ENCODE assay signal across 9 cellular contexts in the genomic region with DNA sequence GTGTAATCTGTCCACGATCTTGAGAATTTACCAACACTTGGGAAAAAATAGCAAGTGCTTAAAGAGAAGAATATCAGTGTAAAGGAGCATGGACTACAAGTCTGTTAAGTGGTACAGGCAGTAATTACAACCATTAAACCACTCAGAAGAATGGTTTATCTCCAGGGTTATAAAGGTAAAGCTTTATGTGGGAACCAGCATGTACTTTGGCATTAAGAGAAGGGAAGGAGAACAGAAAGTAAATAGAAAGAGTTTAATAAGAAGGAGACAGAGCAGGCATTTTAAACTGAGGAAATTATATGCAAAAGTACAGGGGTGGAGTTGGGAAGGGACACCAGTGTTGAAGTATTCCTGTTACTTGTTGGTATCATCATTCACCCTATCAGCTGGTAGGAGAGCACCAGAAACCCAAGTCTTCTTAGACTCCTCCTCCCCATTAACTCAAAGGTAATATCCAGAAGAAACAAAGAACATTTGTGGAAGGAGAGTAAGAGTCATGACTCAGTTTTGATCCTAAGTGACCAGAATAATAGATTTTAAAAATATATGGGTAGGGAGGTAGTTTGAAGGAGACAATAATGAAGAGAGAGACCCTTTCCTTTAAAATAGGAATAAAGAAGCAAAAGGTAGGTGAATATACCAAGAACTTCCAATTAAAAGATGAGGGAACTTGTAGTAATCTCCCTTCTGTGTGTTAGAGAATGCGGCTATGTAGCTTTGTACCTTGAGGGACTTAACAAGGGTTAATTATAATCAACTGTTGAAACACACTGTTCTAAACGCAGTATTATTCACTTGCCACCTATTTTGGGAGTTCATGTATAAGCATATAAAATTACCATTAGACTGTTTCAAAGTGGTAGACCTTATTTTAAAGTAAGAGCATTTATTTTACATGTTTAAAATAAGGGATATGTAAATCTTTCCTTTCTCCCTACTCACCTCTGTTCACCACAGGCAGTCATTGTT.
A peak's percentile ranks its signal among the peaks of the same experiment; 100 is the strongest.
DNase-seq lines count a peak whose midpoint lies in the region; ATAC-seq and TF ChIP-seq lines count a peak whose summit lies in the region.
"Had no signal": no experiment of that assay in that cellular context is flagged by ENCODE, and none has a peak within 500 bp of the region (broad histone marks: within the 10 kb centered on the region; RNA-seq: fewer than 3 reads in every experiment).

No MANE protein-coding gene starts in this region.

- H3K9me3 Mint-ChIP-seq in HFFc6, result no peaks in the 10 kb centered on the region
- no peaks in the 10 kb centered on the region for H3K9me3 Mint-ChIP-seq in CD8-positive, alpha-beta T cell

- no peaks in the 10 kb centered on the region for H3K79me2 ChIP-seq in mammary epithelial cell (ENCODE audit: insufficient read depth, low read length)

- BruUV-seq in mammary epithelial cell (replicated peaks; lab: Mats Ljungman, UMichigan), result no TSS peak

- dilution Hi-C loops in mammary epithelial cell (cut with HindIII; ENCODE audit: low sequenced_read_pairs), result no loop called here

- no peak overlapping the region for H3K4me3 Mint-ChIP-seq in HFFc6
- no peak overlapping the region for H3K4me3 Mint-ChIP-seq in CD8-positive, alpha-beta T cell
- H3K4me3 Mint-ChIP-seq: B cell had no signal

- H3K27me3 Mint-ChIP-seq in HFFc6 (ENCODE audit: insufficient read depth), result no peaks in the 10 kb centered on the region; the same call in 1 of the 2 replicates
- no peaks in the 10 kb centered on the region for H3K27me3 Mint-ChIP-seq in CD8-positive, alpha-beta T cell (ENCODE audit: low read depth)
- H3K27me3 Mint-ChIP-seq: B cell had no signal

- H3K4me3 ChIP-seq in mammary epithelial cell (replicated peaks in 1 of 3; ENCODE audit: insufficient read depth in 1 of 3, low read depth in 2 of 3, low read length in 3 of 3) (no peak overlapping the region), breast epithelium (no peak overlapping the region), mucosa of descending colon (no peak overlapping the region)
- no peak overlapping the region for H3K4me3 ChIP-seq in CD8-positive, alpha-beta T cell (ENCODE audit: low read depth, low read length)

- no peaks in the 10 kb centered on the region for H4K20me1 ChIP-seq in mammary epithelial cell (ENCODE audit: insufficient read depth, low read length)

- no peak for TF ChIP-seq CTCF in mammary epithelial cell (conservative IDR thresholded peaks at IDR 0.05 in 1 of 2, IDR thresholded peaks at IDR 0.05 in 1 of 2; ENCODE audit: extremely low read depth in 1 of 2, insufficient read depth in 1 of 2, low read depth in 1 of 2, low read length in 2 of 2)
- no peak for TF ChIP-seq CTCF in breast epithelium (IDR thresholded peaks at IDR 0.05)
- no peak for TF ChIP-seq CTCF in VCaP (conservative IDR thresholded peaks at IDR 0.05)
- no peak for TF ChIP-seq CTCF in mucosa of descending colon (IDR thresholded peaks at IDR 0.05)
- TF ChIP-seq CTCF in HFFc6 (IDR thresholded peaks at IDR 0.05), result no peak
- TF ChIP-seq CTCF in CD8-positive, alpha-beta T cell (IDR thresholded peaks at IDR 0.05), result no peak

- H3K4me2 ChIP-seq in mammary epithelial cell (ENCODE audit: insufficient read depth, low read depth, low read length), result no peak overlapping the region

- no peaks in the 10 kb centered on the region for H3K9me3 ChIP-seq in mammary epithelial cell (replicated peaks; ENCODE audit: insufficient read depth, low read length)
- H3K9me3 ChIP-seq in breast epithelium, result no peaks in the 10 kb centered on the region
- H3K9me3 ChIP-seq in mucosa of descending colon, result no peaks in the 10 kb centered on the region
- no peaks in the 10 kb centered on the region for H3K9me3 ChIP-seq in CD8-positive, alpha-beta T cell (ENCODE audit: low read length)

- no peaks in the 10 kb centered on the region for H3K36me3 ChIP-seq in mammary epithelial cell (ENCODE audit: insufficient read depth, low read length)
- H3K36me3 ChIP-seq in breast epithelium, result no peaks in the 10 kb centered on the region
- no peaks in the 10 kb centered on the region for H3K36me3 ChIP-seq in mucosa of descending colon (ENCODE audit: low read depth)
- no peaks in the 10 kb centered on the region for H3K36me3 ChIP-seq in CD8-positive, alpha-beta T cell (ENCODE audit: insufficient read depth, low read length)

- POLR2A ChIA-PET in CD8-positive, alpha-beta T cell (lab: Charles Lee), result no interaction called here

- ATAC-seq in mucosa of descending colon (peak; percentile 89), GM21367 (IDR thresholded peaks at IDR 0.05; ENCODE audit: unreplicated experiment) (no peak)
- ATAC-seq in CD8-positive, alpha-beta T cell, result no peak

- DNase-seq in mammary epithelial cell (peak; percentile 56), breast epithelium (ENCODE audit: low spot score in 2 of 2) (no peak), mucosa of descending colon (no peak), HFFc6 (no peak)
- no peak for DNase-seq in CD8-positive, alpha-beta T cell
- DNase-seq: KG1 had no signal

- intact Hi-C loops in mammary epithelial cell (cut with micrococcal nuclease) (loop anchor here (2.0 kb wide), 2 partner anchors 123 to 131 kb away; no protein-coding TSS in a partner anchor), breast epithelium (cut with DNase I; ENCODE audit: low total_unique reads) (no loop called here), mucosa of descending colon (cut with DNase I, micrococcal nuclease) (loop anchor here in 1 of 2 donors (5.0 kb wide), 1 partner anchor 35 kb away; no protein-coding TSS in a partner anchor)
- intact Hi-C loops in CD8-positive, alpha-beta T cell (cut with DNase I, micrococcal nuclease), result loop anchor here (2.0 to 5.0 kb wide), 2 partner anchors 483 to 485 kb away; no protein-coding TSS in a partner anchor

- no peak overlapping the region for H3K9ac ChIP-seq in mammary epithelial cell (ENCODE audit: insufficient read depth, low read length)

- H3K4me1 Mint-ChIP-seq in HFFc6 (ENCODE audit: low read depth), result peaks cover 29% of the 10 kb centered on the region
- peaks cover 12% of the 10 kb centered on the region for H3K4me1 Mint-ChIP-seq in CD8-positive, alpha-beta T cell (ENCODE audit: low read depth)

- H2AFZ ChIP-seq in mammary epithelial cell (ENCODE audit: low read depth, low read length), result no peak overlapping the region

- no peaks in the 10 kb centered on the region for H3K27me3 ChIP-seq in mammary epithelial cell (ENCODE audit: insufficient read depth, low read length)
- no peaks in the 10 kb centered on the region for H3K27me3 ChIP-seq in breast epithelium
- no peaks in the 10 kb centered on the region for H3K27me3 ChIP-seq in CD8-positive, alpha-beta T cell (ENCODE audit: insufficient read depth, low read length)

- TF ChIP-seq POLR2A in breast epithelium (IDR thresholded peaks at IDR 0.05), result no peak

- H3K4me1 ChIP-seq in mammary epithelial cell (ENCODE audit: insufficient read depth, low read length) (no peaks in the 10 kb centered on the region), breast epithelium (no peaks in the 10 kb centered on the region), mucosa of descending colon (ENCODE audit: low read depth) (peaks cover 11% of the 10 kb centered on the region)
- no peaks in the 10 kb centered on the region for H3K4me1 ChIP-seq in CD8-positive, alpha-beta T cell (ENCODE audit: insufficient read depth, low read length)

- CTCF ChIA-PET in mammary epithelial cell (lab: Charles Lee; ENCODE audit: low non-redundant PET), result interaction anchor here (0.6 to 0.7 kb wide), 3 partner anchors 26 to 123 kb away, joined by 3 to 5 read pairs (median 3); no protein-coding TSS in a partner anchor
- CTCF ChIA-PET in CD8-positive, alpha-beta T cell (lab: Charles Lee), result interaction anchor here (0.8 to 3.1 kb wide), 10 partner anchors 8 to 483 kb away, joined by 3 to 18 read pairs (median 4); no protein-coding TSS in a partner anchor

- in situ Hi-C loops in mammary epithelial cell (cut with MboI; ENCODE audit: low sequenced_read_pairs in 2 of 2), result no loop called here

- WGBS in mammary epithelial cell (ENCODE audit: low coverage, missing lambda C conversion rate), result 92% methylated on average over 3 of the region's 3 CpGs

- H3K27ac ChIP-seq in mammary epithelial cell (ENCODE audit: insufficient read depth, low read depth, low read length), result no peak overlapping the region
- H3K27ac ChIP-seq in breast epithelium, result no peak overlapping the region
- peak overlapping the region; percentile 39 for H3K27ac ChIP-seq in VCaP
- no peak overlapping the region for H3K27ac ChIP-seq in CD8-positive, alpha-beta T cell (ENCODE audit: low read depth, low read length)

- no peaks in the 10 kb centered on the region for H3K36me3 Mint-ChIP-seq in HFFc6 (ENCODE audit: low read depth)
- H3K36me3 Mint-ChIP-seq in CD8-positive, alpha-beta T cell, result peaks cover 9% of the 10 kb centered on the region

- H3K27ac Mint-ChIP-seq in HFFc6, result no peak overlapping the region
- H3K27ac Mint-ChIP-seq in CD8-positive, alpha-beta T cell, result no peak overlapping the region
- H3K27ac Mint-ChIP-seq: B cell had no signal
